19 cellular contexts compared by ENCODE assay signal in the genomic region with DNA sequence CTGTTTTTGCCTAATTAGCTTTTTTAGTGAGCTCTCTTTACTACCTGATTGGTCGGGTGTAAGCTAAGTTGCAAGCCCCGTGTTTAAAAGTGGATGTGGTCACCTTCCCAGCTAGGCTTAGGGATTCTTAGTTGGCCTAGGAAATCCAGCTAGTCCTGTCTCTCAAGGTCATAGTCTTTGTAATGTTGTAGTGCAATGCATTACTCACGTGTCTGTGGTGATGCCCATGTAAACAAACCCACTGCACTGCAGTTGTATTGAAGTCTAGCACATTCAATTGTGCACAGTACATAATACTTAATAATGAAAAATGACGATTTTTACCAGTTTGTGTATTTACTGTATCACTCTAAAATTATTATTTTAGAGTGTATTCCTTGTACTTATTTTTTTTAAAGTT.
DNase-seq lines count a peak whose midpoint lies in the region; ATAC-seq, FAIRE-seq and TF ChIP-seq lines count a peak whose summit lies in the region.
"Had no signal": no experiment of that assay in that cellular context is flagged by ENCODE, and none has a peak within 500 bp of the region (broad histone marks: within the 10 kb centered on the region; RNA-seq: fewer than 3 reads in every experiment).

No MANE protein-coding gene starts in this region.

- DNase-seq in HepG2 (ENCODE audit: low spot score) (peak; percentile 3), right lobe of liver (no peak), RPMI7951 (ENCODE audit: low read depth) (peak; percentile 34), smooth muscle cell (lab: John Stamatoyannopoulos, UW; ENCODE audit: unreplicated experiment) (no peak), NCI-H2107 treated with DMSO at 0.1 percent for 48 hours (lab: John Stamatoyannopoulos, UW; ENCODE audit: unreplicated experiment) (no peak), Karpas-422 (no peak), DMS 273 treated with DMSO at 0.1 percent for 48 hours (lab: John Stamatoyannopoulos, UW) (no peak)
- DNase-seq: COR-L47, DND-41, H7, NCI-H2081, NCI-H2227 treated with DMSO at 0.1 percent for 48 hours, NCI-H524 treated with DMSO at 0.1 percent for 48 hours, SK-N-SH had no signal

- TF ChIP-seq POLR2A in HepG2 (IDR thresholded peaks at IDR 0.05; ENCODE audit: insufficient read depth in 1 of 2, low read depth in 2 of 2, low read length in 2 of 2), result no peak
- TF ChIP-seq POLR2A in right lobe of liver (IDR thresholded peaks at IDR 0.05), result no peak

- 0% methylated on average over 4 of the region's 4 CpGs for WGBS in HepG2 (ENCODE audit: low lambda C conversion rate)
- WGBS in right lobe of liver (ENCODE audit: insufficient coverage, low coverage, low lambda C conversion rate, missing lambda C conversion rate), result 49% methylated on average over 4 of the region's 4 CpGs
- 44% methylated on average over 4 of the region's 4 CpGs for WGBS in smooth muscle cell (ENCODE audit: low lambda C conversion rate)

- no peak overlapping the region for H3K4me2 ChIP-seq in HepG2 (ENCODE audit: low read depth, low read length)
- H3K4me2 ChIP-seq in smooth muscle cell, result peak overlapping the region; percentile 27
- H3K4me2 ChIP-seq in Karpas-422 (ENCODE audit: low read depth, low read length, poor library complexity, severe bottlenecking), result no peak overlapping the region
- H3K4me2 ChIP-seq: KMS-11, SK-N-SH had no signal

- H3K4me3 ChIP-seq in HepG2 (replicated peaks in 1 of 3; ENCODE audit: insufficient read depth in 1 of 3, low read depth in 2 of 3, low read length in 3 of 3), result no peak overlapping the region
- no peak overlapping the region for H3K4me3 ChIP-seq in right lobe of liver
- no peak overlapping the region for H3K4me3 ChIP-seq in smooth muscle cell
- no peak overlapping the region for H3K4me3 ChIP-seq in Karpas-422 (ENCODE audit: low read length)

- peaks cover 6% of the 10 kb centered on the region; the same call in 1 of the 2 replicates for H3K9me2 ChIP-seq in Karpas-422 (replicated peaks; ENCODE audit: insufficient read depth, low read length)
- H3K9me2 ChIP-seq: SK-N-SH had no signal

- intact Hi-C loops in HepG2 (cut with micrococcal nuclease; ENCODE audit: unreplicated experiment), result no loop called here
- intact Hi-C loops in right lobe of liver (cut with DNase I), result no loop called here

- H3K27ac ChIP-seq in HepG2 (ENCODE audit: extremely low read length, insufficient read depth, low read length), result no peak overlapping the region
- H3K27ac ChIP-seq in right lobe of liver, result no peak overlapping the region
- no peak overlapping the region for H3K27ac ChIP-seq in smooth muscle cell (ENCODE audit: low read depth)
- H3K27ac ChIP-seq in Karpas-422 (ENCODE audit: low read length), result no peak overlapping the region
- H3K27ac ChIP-seq: C4-2B, KMS-11 had no signal

- no peak for TF ChIP-seq RAD21 in HepG2 (CRISPR knock-in tag; IDR thresholded peaks at IDR 0.05)

- no peaks in the 10 kb centered on the region for H3F3A ChIP-seq in smooth muscle cell (ENCODE audit: low read depth)

- no TSS peak for BruUV-seq in HepG2 (replicated peaks; lab: Mats Ljungman, UMichigan)

- TF ChIP-seq EP300 in HepG2 (IDR thresholded peaks at IDR 0.05; ENCODE audit: low read depth in 2 of 2, low read length in 2 of 2) (no peak), HepG2 (CRISPR knock-in tag; IDR thresholded peaks at IDR 0.05; ENCODE audit: borderline replicate concordance) (no peak)

- H3K36me3 ChIP-seq in HepG2 (replicated peaks in 1 of 2; ENCODE audit: control insufficient read depth in 1 of 2, insufficient read depth in 2 of 2, low read length in 2 of 2) (no peaks in the 10 kb centered on the region), right lobe of liver (no peaks in the 10 kb centered on the region), smooth muscle cell (ENCODE audit: low read depth) (no peaks in the 10 kb centered on the region), Karpas-422 (ENCODE audit: insufficient read depth, low read length) (no peaks in the 10 kb centered on the region)

- in situ Hi-C loops in HepG2 (cut with HindIII; ENCODE audit: extremely low pct_ligation_motif_present, low pct_unique_long_range_greater_than_20kb), result no loop called here

- FAIRE-seq in HepG2 (lab: Jason Lieb, UNC), result no peak
- FAIRE-seq: A204.1 had no signal

- ATAC-seq in HepG2 (no peak), right lobe of liver (no peak), esophagus mucosa (peak; percentile 71)
- ATAC-seq: Right ventricle myocardium inferior had no signal

- H4K20me1 ChIP-seq in HepG2 (ENCODE audit: insufficient read depth, low read length) (no peaks in the 10 kb centered on the region), smooth muscle cell (ENCODE audit: low read depth) (no peaks in the 10 kb centered on the region), Karpas-422 (ENCODE audit: insufficient read depth, low read depth, low read length) (no peaks in the 10 kb centered on the region)

- H3K27me3 ChIP-seq in HepG2 (ENCODE audit: control insufficient read depth in 1 of 2, insufficient read depth in 2 of 2, low read length in 2 of 2) (no peaks in the 10 kb centered on the region; a peak in 1 of 5 replicates), right lobe of liver (no peaks in the 10 kb centered on the region), smooth muscle cell (ENCODE audit: low read depth) (no peaks in the 10 kb centered on the region), Karpas-422 (ENCODE audit: low read length) (no peaks in the 10 kb centered on the region)

- H3K79me2 ChIP-seq in HepG2 (ENCODE audit: insufficient read depth, low read length) (no peaks in the 10 kb centered on the region), smooth muscle cell (ENCODE audit: low read depth) (no peaks in the 10 kb centered on the region), Karpas-422 (ENCODE audit: low read length) (no peaks in the 10 kb centered on the region)

- POLR2A ChIA-PET in HepG2 (lab: Yijun Ruan, JAX), result no interaction called here

- H3K4me1 ChIP-seq in HepG2 (ENCODE audit: insufficient read depth, low read length) (no peaks in the 10 kb centered on the region), right lobe of liver (no peaks in the 10 kb centered on the region), smooth muscle cell (ENCODE audit: low read depth) (no peaks in the 10 kb centered on the region), Karpas-422 (ENCODE audit: low read length) (no peaks in the 10 kb centered on the region)

- H3K9me3 ChIP-seq in HepG2 (ENCODE audit: low read length) (no peaks in the 10 kb centered on the region), right lobe of liver (no peaks in the 10 kb centered on the region), smooth muscle cell (replicated peaks; ENCODE audit: low read depth) (no peaks in the 10 kb centered on the region), Karpas-422 (ENCODE audit: low read length) (no peaks in the 10 kb centered on the region)
- H3K9me3 ChIP-seq: SK-N-SH had no signal

- H2AFZ ChIP-seq in HepG2 (ENCODE audit: low read length) (no peak overlapping the region), smooth muscle cell (ENCODE audit: low read depth) (no peak overlapping the region), Karpas-422 (ENCODE audit: low read length) (no peak overlapping the region)

- no peak for TF ChIP-seq CTCF in HepG2 (CRISPR knock-in tag; IDR thresholded peaks at IDR 0.05)
- no peak for TF ChIP-seq CTCF in right lobe of liver (IDR thresholded peaks at IDR 0.05)
- TF ChIP-seq CTCF in smooth muscle cell (IDR thresholded peaks at IDR 0.05; ENCODE audit: borderline replicate concordance, insufficient read depth, poor library complexity, severe bottlenecking), result no peak

- no peak overlapping the region for H3K9ac ChIP-seq in HepG2 (ENCODE audit: insufficient read depth, low read depth, low read length)
- H3K9ac ChIP-seq in smooth muscle cell (ENCODE audit: low read depth), result no peak overlapping the region
- no peak overlapping the region for H3K9ac ChIP-seq in Karpas-422 (ENCODE audit: low read length)
- H3K9ac ChIP-seq: KMS-11, SK-N-SH had no signal

- CTCF ChIA-PET in HepG2 (lab: Yijun Ruan, JAX; ENCODE audit: low intra/inter-chr PET ratio, low total read pairs), result no interaction called here

TF ChIP-seq in HepG2, 621 proteins besides CTCF, POLR2A, EP300 and RAD21:
- TF ChIP-seq KLF12 (CRISPR knock-in tag; IDR thresholded peaks at IDR 0.05; ENCODE audit: borderline replicate concordance) (no peak), CAMTA2 (CRISPR knock-in tag; IDR thresholded peaks at IDR 0.05; ENCODE audit: borderline replicate concordance) (no peak)
- TF ChIP-seq, protein P1, sequence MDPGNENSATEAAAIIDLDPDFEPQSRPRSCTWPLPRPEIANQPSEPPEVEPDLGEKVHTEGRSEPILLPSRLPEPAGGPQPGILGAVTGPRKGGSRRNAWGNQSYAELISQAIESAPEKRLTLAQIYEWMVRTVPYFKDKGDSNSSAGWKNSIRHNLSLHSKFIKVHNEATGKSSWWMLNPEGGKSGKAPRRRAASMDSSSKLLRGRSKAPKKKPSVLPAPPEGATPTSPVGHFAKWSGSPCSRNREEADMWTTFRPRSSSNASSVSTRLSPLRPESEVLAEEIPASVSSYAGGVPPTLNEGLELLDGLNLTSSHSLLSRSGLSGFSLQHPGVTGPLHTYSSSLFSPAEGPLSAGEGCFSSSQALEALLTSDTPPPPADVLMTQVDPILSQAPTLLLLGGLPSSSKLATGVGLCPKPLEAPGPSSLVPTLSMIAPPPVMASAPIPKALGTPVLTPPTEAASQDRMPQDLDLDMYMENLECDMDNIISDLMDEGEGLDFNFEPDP (CRISPR knock-in tag; conservative IDR thresholded peaks at IDR 0.05), result no peak
- TF ChIP-seq, protein P2, sequence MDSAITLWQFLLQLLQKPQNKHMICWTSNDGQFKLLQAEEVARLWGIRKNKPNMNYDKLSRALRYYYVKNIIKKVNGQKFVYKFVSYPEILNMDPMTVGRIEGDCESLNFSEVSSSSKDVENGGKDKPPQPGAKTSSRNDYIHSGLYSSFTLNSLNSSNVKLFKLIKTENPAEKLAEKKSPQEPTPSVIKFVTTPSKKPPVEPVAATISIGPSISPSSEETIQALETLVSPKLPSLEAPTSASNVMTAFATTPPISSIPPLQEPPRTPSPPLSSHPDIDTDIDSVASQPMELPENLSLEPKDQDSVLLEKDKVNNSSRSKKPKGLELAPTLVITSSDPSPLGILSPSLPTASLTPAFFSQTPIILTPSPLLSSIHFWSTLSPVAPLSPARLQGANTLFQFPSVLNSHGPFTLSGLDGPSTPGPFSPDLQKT (CRISPR knock-in tag; IDR thresholded peaks at IDR 0.05; ENCODE audit: borderline replicate concordance), result no peak
- TF ChIP-seq, protein P3, sequence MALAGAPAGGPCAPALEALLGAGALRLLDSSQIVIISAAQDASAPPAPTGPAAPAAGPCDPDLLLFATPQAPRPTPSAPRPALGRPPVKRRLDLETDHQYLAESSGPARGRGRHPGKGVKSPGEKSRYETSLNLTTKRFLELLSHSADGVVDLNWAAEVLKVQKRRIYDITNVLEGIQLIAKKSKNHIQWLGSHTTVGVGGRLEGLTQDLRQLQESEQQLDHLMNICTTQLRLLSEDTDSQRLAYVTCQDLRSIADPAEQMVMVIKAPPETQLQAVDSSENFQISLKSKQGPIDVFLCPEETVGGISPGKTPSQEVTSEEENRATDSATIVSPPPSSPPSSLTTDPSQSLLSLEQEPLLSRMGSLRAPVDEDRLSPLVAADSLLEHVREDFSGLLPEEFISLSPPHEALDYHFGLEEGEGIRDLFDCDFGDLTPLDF (CRISPR knock-in tag; IDR thresholded peaks at IDR 0.05), result no peak

Comparison
In these comparisons a context has a peak if more than half of its experiments do, and no peak if none do; other contexts are left out.
1. DNase-seq: peak in HepG2 (single experiment) and RPMI7951 (single experiment); none in right lobe of liver (0 of 3), smooth muscle cell (single experiment), NCI-H2107 treated with DMSO at 0.1 percent for 48 hours (single experiment), Karpas-422 (single experiment) and DMS 273 treated with DMSO at 0.1 percent for 48 hours (single experiment).